Comparison of ENCODE assay signal across 8 cellular contexts in the genomic region with DNA sequence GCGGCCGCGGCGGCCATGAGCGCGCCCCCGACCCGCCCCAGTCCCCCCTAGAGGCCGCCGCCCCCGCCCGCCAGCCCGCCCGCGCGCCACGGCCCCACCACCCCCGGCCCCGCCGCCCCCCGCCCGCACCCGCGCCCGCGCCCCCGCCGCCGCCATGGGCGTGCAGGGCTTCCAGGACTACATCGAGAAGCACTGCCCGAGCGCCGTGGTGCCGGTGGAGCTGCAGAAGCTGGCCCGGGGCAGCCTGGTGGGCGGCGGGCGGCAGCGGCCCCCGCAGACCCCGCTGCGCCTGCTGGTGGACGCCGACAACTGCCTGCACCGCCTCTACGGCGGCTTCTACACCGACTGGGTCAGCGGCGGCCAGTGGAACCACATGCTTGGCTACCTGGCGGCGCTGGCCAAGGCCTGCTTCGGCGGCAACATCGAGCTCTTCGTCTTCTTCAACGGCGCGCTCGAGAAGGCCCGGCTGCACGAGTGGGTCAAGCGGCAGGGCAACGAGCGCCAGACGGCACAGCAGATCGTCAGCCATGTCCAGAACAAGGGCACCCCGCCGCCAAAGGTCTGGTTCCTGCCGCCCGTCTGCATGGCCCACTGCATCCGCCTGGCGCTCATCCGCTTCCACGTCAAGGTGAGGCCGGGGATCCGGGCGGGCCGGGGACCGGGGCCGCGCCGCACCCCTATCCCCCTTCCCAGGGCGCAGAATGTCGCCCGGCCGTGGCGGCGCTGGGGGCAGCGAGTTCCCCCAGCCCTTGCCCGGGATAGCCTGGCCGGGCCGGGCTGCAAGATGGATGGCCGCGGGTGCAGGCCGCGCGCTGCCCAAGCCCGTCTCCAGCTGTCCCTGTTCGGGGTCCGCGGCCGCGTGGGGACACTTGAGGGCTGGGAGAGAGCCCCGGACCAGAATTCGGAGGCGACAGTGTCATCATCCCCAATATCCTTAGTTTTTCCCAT. TPM values are rescaled to one million over a fixed set of nuclear protein-coding genes. Genes with fewer than 3 reads are reported as not detected.
DNase-seq lines count a peak whose midpoint lies in the region; ATAC-seq and TF ChIP-seq lines count a peak whose summit lies in the region.

No MANE protein-coding gene starts in this region.

- DNase-seq in GM20000 (ENCODE audit: low spot score) (peak; percentile 55), NCI-H2171 treated with DMSO at 0.1 percent for 48 hours (lab: John Stamatoyannopoulos, UW) (peak; percentile 36), esophagus muscularis mucosa (ENCODE audit: extremely low spot score) (no peak), stomach (peak; percentile 58)
- peak; percentile 30 for DNase-seq in activated T-cell treated with anti-CD3 and anti-CD28 coated beads, Interleukin-2, amount 50 U/mL, for 4 hours
- DNase-seq in naive thymus-derived CD4-positive, alpha-beta T cell: peak; percentile 24 to 60 (median 46)

- no peaks in the 10 kb centered on the region for H3K27me3 ChIP-seq in BLaER1
- H3K27me3 ChIP-seq in esophagus muscularis mucosa: no peaks in the 10 kb centered on the region
- H3K27me3 ChIP-seq in naive thymus-derived CD4-positive, alpha-beta T cell (ENCODE audit: control insufficient read depth in 2 of 2, insufficient read depth in 2 of 2, low read length in 2 of 2): no peaks in the 10 kb centered on the region
- H3K27me3 ChIP-seq in stomach: no peaks in the 10 kb centered on the region

- intact Hi-C loops in esophagus muscularis mucosa (cut with DNase I): loop anchor here (2.0 to 10.0 kb wide), 3 partner anchors 53 to 317 kb away; a partner anchor contains a TSS
- intact Hi-C loops in naive thymus-derived CD4-positive, alpha-beta T cell (cut with micrococcal nuclease): loop anchor here (1.0 to 10.0 kb wide), 14 partner anchors 49 to 1160 kb away; a partner anchor contains a TSS
- intact Hi-C loops in stomach (cut with DNase I; ENCODE audit: low total_unique reads): no loop called here

- H3K4me3 Mint-ChIP-seq in activated T-cell treated with anti-CD3 and anti-CD28 coated beads, Interleukin-2, amount 50 U/mL, for 4 hours: peak overlapping the region; percentile 89
- H3K4me3 Mint-ChIP-seq in naive thymus-derived CD4-positive, alpha-beta T cell: peak overlapping the region; percentile 89 to 100 (median 95)

- H3K4me3 ChIP-seq in BLaER1 (peak overlapping the region; percentile 86), esophagus muscularis mucosa (peak overlapping the region; percentile 77 to 91 (median 81)), stomach (peak overlapping the region; percentile 79 to 92 (median 88))
- H3K4me3 ChIP-seq in naive thymus-derived CD4-positive, alpha-beta T cell (ENCODE audit: low read length): peak overlapping the region; percentile 72

- H3K36me3 ChIP-seq in BLaER1: peaks cover 45% of the 10 kb centered on the region
- peaks cover 16 to 28% (median 22%) of the 10 kb centered on the region in 4 donors for H3K36me3 ChIP-seq in esophagus muscularis mucosa
- H3K36me3 ChIP-seq in naive thymus-derived CD4-positive, alpha-beta T cell (ENCODE audit: control insufficient read depth in 2 of 3, insufficient read depth in 3 of 3, low read length in 3 of 3): peaks cover 5 to 17% (median 8%) of the 10 kb centered on the region in 3 experiments
- H3K36me3 ChIP-seq in stomach: peaks cover 18 to 28% (median 22%) of the 10 kb centered on the region in 4 donors

- H3K9ac ChIP-seq in BLaER1: peak overlapping the region; percentile 86

- H3K4me1 ChIP-seq in BLaER1: peaks cover 29% of the 10 kb centered on the region
- H3K4me1 ChIP-seq in esophagus muscularis mucosa: peaks cover 40 to 57% (median 51%) of the 10 kb centered on the region in 4 donors
- peaks cover 31 to 43% of the 10 kb centered on the region in 2 donors for H3K4me1 ChIP-seq in naive thymus-derived CD4-positive, alpha-beta T cell (ENCODE audit: control insufficient read depth in 2 of 2, insufficient read depth in 2 of 2, low read length in 2 of 2)
- H3K4me1 ChIP-seq in stomach: peaks cover 41 to 54% (median 49%) of the 10 kb centered on the region in 4 donors

- no peaks in the 10 kb centered on the region for H3K27me3 Mint-ChIP-seq in activated T-cell treated with anti-CD3 and anti-CD28 coated beads, Interleukin-2, amount 50 U/mL, for 4 hours (ENCODE audit: low read depth)
- no peaks in the 10 kb centered on the region for H3K27me3 Mint-ChIP-seq in naive thymus-derived CD4-positive, alpha-beta T cell

- TF ChIP-seq POLR2A in esophagus muscularis mucosa (IDR thresholded peaks at IDR 0.05; ENCODE audit: low read depth) (no peak), stomach (IDR thresholded peaks at IDR 0.05) (no peak)

- peaks cover 37% of the 10 kb centered on the region for H4K20me1 ChIP-seq in BLaER1

- H3K27ac Mint-ChIP-seq in naive thymus-derived CD4-positive, alpha-beta T cell: peak overlapping the region; percentile 83 to 98 (median 94)

- peaks cover 17% of the 10 kb centered on the region for H3K36me3 Mint-ChIP-seq in activated T-cell treated with anti-CD3 and anti-CD28 coated beads, Interleukin-2, amount 50 U/mL, for 4 hours (ENCODE audit: insufficient read depth)
- peaks cover 3 to 26% (median 9%) of the 10 kb centered on the region in 5 donors for H3K36me3 Mint-ChIP-seq in naive thymus-derived CD4-positive, alpha-beta T cell

- H3K27ac ChIP-seq in BLaER1 (peak overlapping the region; percentile 93), esophagus muscularis mucosa (replicated peaks in 1 of 4) (peak overlapping the region; percentile 96 to 99 (median 98)), stomach (peak overlapping the region; percentile 95 to 100 (median 97))
- H3K27ac ChIP-seq in naive thymus-derived CD4-positive, alpha-beta T cell (ENCODE audit: low read depth, low read length): peak overlapping the region; percentile 87

- CTCF ChIA-PET in naive thymus-derived CD4-positive, alpha-beta T cell (lab: Charles Lee): interaction anchor here (0.6 kb wide), 1 partner anchor 114 kb away, joined by 3 read pairs; no protein-coding TSS in a partner anchor

- peak; percentile 19 to 20 for ATAC-seq in activated T-cell treated with anti-CD3 and anti-CD28 coated beads, Interleukin-2, amount 50 U/mL, for 4 hours
- peak; percentile 1 for ATAC-seq in naive thymus-derived CD4-positive, alpha-beta T cell
- no peak for ATAC-seq in GM21576 (IDR thresholded peaks at IDR 0.05; ENCODE audit: unreplicated experiment)

- WGBS in esophagus muscularis mucosa: 0% methylated on average over 6 of the region's 108 CpGs
- WGBS in stomach, 5 donors: 0 to 1% (median 0%) methylated on average over 11 to 108 of the region's 108 CpGs

- TF ChIP-seq EP300 in esophagus muscularis mucosa (IDR thresholded peaks at IDR 0.05) (no peak), stomach (IDR thresholded peaks at IDR 0.05) (no peak)

- no peak for TF ChIP-seq CTCF in GM20000 (IDR thresholded peaks at IDR 0.05; ENCODE audit: extremely low read depth, missing control alignments)
- peak in 1 of 3 experiments; percentile 40 for TF ChIP-seq CTCF in esophagus muscularis mucosa (IDR thresholded peaks at IDR 0.05)
- peak in 3 of 7 experiments; percentile 13 to 20 (median 19) for TF ChIP-seq CTCF in stomach (IDR thresholded peaks at IDR 0.05)

- H3K9me3 ChIP-seq in BLaER1 (no peaks in the 10 kb centered on the region), esophagus muscularis mucosa (no peaks in the 10 kb centered on the region), stomach (no peaks in the 10 kb centered on the region)
- H3K9me3 ChIP-seq in naive thymus-derived CD4-positive, alpha-beta T cell (ENCODE audit: control insufficient read depth in 2 of 3, low read length in 3 of 3): no peaks in the 10 kb centered on the region

- POLR2A ChIA-PET in naive thymus-derived CD4-positive, alpha-beta T cell (lab: Charles Lee): interaction anchor here (1.0 to 2.1 kb wide), 3 partner anchors 115 to 497 kb away, joined by 3 to 11 read pairs (median 4); no protein-coding TSS in a partner anchor

- peaks cover 42% of the 10 kb centered on the region for H3K4me1 Mint-ChIP-seq in activated T-cell treated with anti-CD3 and anti-CD28 coated beads, Interleukin-2, amount 50 U/mL, for 4 hours (ENCODE audit: low read depth)
- H3K4me1 Mint-ChIP-seq in naive thymus-derived CD4-positive, alpha-beta T cell: peaks cover 30 to 63% (median 55%) of the 10 kb centered on the region in 7 donors

- peak overlapping the region; percentile 93 for H3K4me2 ChIP-seq in BLaER1

- H3K9me3 Mint-ChIP-seq in activated T-cell treated with anti-CD3 and anti-CD28 coated beads, Interleukin-2, amount 50 U/mL, for 4 hours: no peaks in the 10 kb centered on the region
- H3K9me3 Mint-ChIP-seq in naive thymus-derived CD4-positive, alpha-beta T cell: no peaks in the 10 kb centered on the region

RNA-seq across cellular contexts. Expression of a gene that starts 0.6 kb away (rescaled TPM):
- total RNA-seq in activated T-cell treated with anti-CD3 and anti-CD28 coated beads, Interleukin-2, amount 50 U/mL, for 4 hours: 100 to 1,000 TPM; 116 to 124 (median 123) TPM
- total RNA-seq in esophagus muscularis mucosa (100 to 1,000 TPM in 1 of 4 donors, 10 to 100 TPM in 3; 81.7 to 125 (median 90.1) TPM), stomach (100 to 1,000 TPM in 3 of 5 donors, 10 to 100 TPM in 2; 88.7 to 192 (median 103) TPM)
- total RNA-seq in naive thymus-derived CD4-positive, alpha-beta T cell: 100 to 1,000 TPM in 1 of 5 experiments, 10 to 100 TPM in 4; 62.8 to 136 (median 81.2) TPM
- polyA plus RNA-seq in naive thymus-derived CD4-positive, alpha-beta T cell: 1 to 10 TPM; 9.0 to 9.5 TPM
- 10 to 100 TPM; 35.8 to 59.4 (median 42.2) TPM for polyA plus RNA-seq in stomach

RNA-seq across cellular contexts. Expression of a gene that starts 1.3 kb away (rescaled TPM):
- 10 to 100 TPM; 30.5 to 36.8 (median 34.4) TPM for total RNA-seq in activated T-cell treated with anti-CD3 and anti-CD28 coated beads, Interleukin-2, amount 50 U/mL, for 4 hours
- 10 to 100 TPM; 51.7 to 63.6 (median 55.3) TPM for total RNA-seq in esophagus muscularis mucosa
- 10 to 100 TPM; 36.7 to 49.5 (median 42.3) TPM for total RNA-seq in naive thymus-derived CD4-positive, alpha-beta T cell
- 10 to 100 TPM; 54.8 to 62.1 TPM for polyA plus RNA-seq in naive thymus-derived CD4-positive, alpha-beta T cell
- total RNA-seq in stomach: 100 to 1,000 TPM in 1 of 5 donors, 10 to 100 TPM in 4; 12.9 to 232 (median 40.3) TPM
- 10 to 100 TPM; 26.2 to 63.1 (median 38.4) TPM for polyA plus RNA-seq in stomach
